Comparison of ENCODE assay signal across 21 cellular contexts in the genomic region with DNA sequence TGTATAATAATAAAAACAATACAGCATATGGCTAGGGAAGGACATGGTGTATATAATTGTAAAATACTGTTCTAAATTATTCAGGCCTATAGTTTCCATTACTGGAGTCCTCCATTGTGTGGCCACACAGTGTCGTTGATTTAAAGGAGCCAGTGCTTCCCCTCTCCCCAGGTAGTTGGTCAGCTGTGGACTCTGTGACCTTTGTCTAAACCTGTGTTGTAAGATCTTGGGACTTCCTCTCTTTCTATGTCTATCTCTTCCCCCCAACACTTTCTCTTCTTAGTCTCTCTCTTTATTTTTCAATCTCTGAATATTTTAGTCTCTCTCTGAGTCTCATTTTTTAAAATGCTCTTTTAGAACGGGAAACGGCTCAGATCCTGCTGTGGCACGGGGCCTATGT. TPM values are rescaled to one million over a fixed set of nuclear protein-coding genes. Genes with fewer than 3 reads are reported as not detected.
"Had no signal": no experiment of that assay in that cellular context is flagged by ENCODE, and none has a peak within 500 bp of the region (broad histone marks: within the 10 kb centered on the region; RNA-seq: fewer than 3 reads in every experiment).

No MANE protein-coding gene starts in this region.

- H3K9me3 Mint-ChIP-seq: activated naive CD8-positive, alpha-beta T cell treated with anti-CD3 and anti-CD28 coated beads, Interleukin-2, amount 10 ng/mL, durations not matched to agents 7 days and 5 days; effector memory CD8-positive, alpha-beta T cell; nephron progenitor cell had no signal

- H3K27ac ChIP-seq: brain microvascular endothelial cell, epithelial cell of prostate, lower lobe of right lung, psoas muscle, right lobe of liver, stomach, thoracic aorta had no signal

- DNase-seq: activated CD4-positive, alpha-beta T cell treated with anti-CD3 and anti-CD28 coated beads, Interleukin-2, amount 50 U/mL, for 1 hour; activated naive CD4-positive, alpha-beta T cell; activated naive CD8-positive, alpha-beta T cell treated with anti-CD3 and anti-CD28 coated beads, Interleukin-2, amount 10 ng/mL, durations not matched to agents 7 days and 5 days; anterior cingulate cortex; brain microvascular endothelial cell; dermis blood vessel endothelial cell; effector memory CD8-positive, alpha-beta T cell; foreskin melanocyte; head of caudate nucleus; lower lobe of right lung; nephron progenitor cell; psoas muscle; right lobe of liver; stomach had no signal

- H3K4me3 Mint-ChIP-seq: activated naive CD8-positive, alpha-beta T cell treated with anti-CD3 and anti-CD28 coated beads, Interleukin-2, amount 10 ng/mL, durations not matched to agents 7 days and 5 days; effector memory CD8-positive, alpha-beta T cell; nephron progenitor cell had no signal

- H3K4me1 Mint-ChIP-seq: nephron progenitor cell had no signal

- ATAC-seq: activated CD4-positive, CD25-positive, alpha-beta regulatory T cell treated with anti-CD3 and anti-CD28 coated beads, Interleukin-2, amount 50 U/mL, for 24 hours; effector memory CD8-positive, alpha-beta T cell; lower lobe of right lung; psoas muscle had no signal

- H3K9me3 ChIP-seq: lower lobe of right lung, psoas muscle, right lobe of liver, stomach, thoracic aorta had no signal

- H3K4me3 ChIP-seq: lower lobe of right lung, psoas muscle, right lobe of liver, stomach, thoracic aorta had no signal

- H3K27me3 ChIP-seq: brain microvascular endothelial cell, right lobe of liver, stomach had no signal

- H3K27ac Mint-ChIP-seq: activated naive CD8-positive, alpha-beta T cell treated with anti-CD3 and anti-CD28 coated beads, Interleukin-2, amount 10 ng/mL, durations not matched to agents 7 days and 5 days had no signal

- H3K4me1 ChIP-seq: lower lobe of right lung, psoas muscle, right lobe of liver had no signal

- H3K27me3 Mint-ChIP-seq: activated naive CD8-positive, alpha-beta T cell treated with anti-CD3 and anti-CD28 coated beads, Interleukin-2, amount 10 ng/mL, durations not matched to agents 7 days and 5 days; effector memory CD8-positive, alpha-beta T cell had no signal

RNA-seq across cellular contexts. Expression of a gene that starts 37.7 kb away (rescaled TPM):
- total RNA-seq: activated naive CD8-positive, alpha-beta T cell treated with anti-CD3 and anti-CD28 coated beads, Interleukin-2, amount 10 ng/mL, durations not matched to agents 7 days and 5 days; cerebellum; dermis blood vessel endothelial cell; fibroblast of lung; osteocyte; psoas muscle; right lobe of liver; thoracic aorta; urinary bladder had no signal
